In genomic region chr12:48145981-48146380, GRCh38 we compare ENCODE assay signal across 24 cellular contexts. TPM values are rescaled to one million over a fixed set of nuclear protein-coding genes. Genes with fewer than 3 reads are reported as not detected.
A peak's percentile ranks its signal among the peaks of the same experiment; 100 is the strongest.
DNase-seq lines count a peak whose midpoint lies in the region; ATAC-seq and TF ChIP-seq lines count a peak whose summit lies in the region.
"Had no signal": no experiment of that assay in that cellular context is flagged by ENCODE, and none has a peak within 500 bp of the region (broad histone marks: within the 10 kb centered on the region; RNA-seq: fewer than 3 reads in every experiment).

No MANE protein-coding gene starts in this region.

- peaks cover 98% of the 10 kb centered on the region for H3K36me3 Mint-ChIP-seq in activated T-cell treated with anti-CD3 and anti-CD28 coated beads, Interleukin-2, amount 50 U/mL, for 24 hours (ENCODE audit: low read depth)
- peaks cover 37 to 70% of the 10 kb centered on the region in 2 donors for H3K36me3 Mint-ChIP-seq in stimulated activated naive B cell treated with anti-CD40 and anti-IgM and Interleukin-4, amounts not matched to agents 10 μg/mL and 1 μg/mL and 100 μg/mL, for 72 hours

- intact Hi-C loops in right cardiac atrium (cut with DNase I) (no loop called here), vagina (cut with DNase I) (no loop called here), dorsolateral prefrontal cortex (cut with DNase I) (no loop called here)

- no peaks in the 10 kb centered on the region for H3K9me3 ChIP-seq in cardiac muscle cell (ENCODE audit: low read depth)
- no peaks in the 10 kb centered on the region for H3K9me3 ChIP-seq in right cardiac atrium (ENCODE audit: control insufficient read depth, low read length)
- no peaks in the 10 kb centered on the region for H3K9me3 ChIP-seq in vagina

- H3K36me3 ChIP-seq in cardiac muscle cell (peaks cover 57% of the 10 kb centered on the region), vagina (peaks cover 0 to 65% of the 10 kb centered on the region in 2 donors)

- H3K27ac ChIP-seq in cardiac muscle cell (peak overlapping the region; percentile 74), right cardiac atrium (ENCODE audit: low read length) (peak overlapping the region; percentile 64), vagina (no peak overlapping the region), dorsolateral prefrontal cortex (peak overlapping the region in 1 of 59 donors; percentile 8)
- H3K27ac ChIP-seq: 22Rv1, PC-9 had no signal

- DNase-seq in activated T-cell treated with anti-CD3 and anti-CD28 coated beads, Interleukin-2, amount 50 U/mL, for 24 hours, result no peak
- DNase-seq in activated T-cell treated with anti-CD3 and anti-CD28 coated beads for 4 hours (no peak), cardiac muscle cell (ENCODE audit: low read depth in 1 of 2, low spot score in 1 of 2) (peak in 1 of 2 donors; percentile 19), right cardiac atrium (no peak), vagina (ENCODE audit: extremely low spot score in 2 of 2) (no peak), dorsolateral prefrontal cortex (no peak), NCI-H345 treated with DMSO at 0.1 percent for 48 hours (lab: John Stamatoyannopoulos, UW; ENCODE audit: unreplicated experiment) (no peak)
- no peak for DNase-seq in stimulated activated naive B cell treated with anti-CD40 and anti-IgM and Interleukin-4, amounts not matched to agents 10 μg/mL and 1 μg/mL and 100 μg/mL, for 72 hours
- DNase-seq: C1 segment of cervical spinal cord; Calu3; CD8-positive, alpha-beta memory T cell; GDM1; H7; NCI-H1105; NCI-H146; NCI-H2029; NCI-H2227 treated with DMSO at 0.1 percent for 48 hours; NCI-H510A treated with DMSO at 0.1 percent for 48 hours; NCI-H748 treated with DMSO at 0.1 percent for 48 hours; PC-9; RPMI8226; SIG-M5 had no signal

- peaks cover 29% of the 10 kb centered on the region for H3K4me1 ChIP-seq in cardiac muscle cell (ENCODE audit: low read depth)
- peaks cover 2% of the 10 kb centered on the region for H3K4me1 ChIP-seq in right cardiac atrium (ENCODE audit: control insufficient read depth, insufficient read depth, low read length)
- no peaks in the 10 kb centered on the region for H3K4me1 ChIP-seq in vagina

- WGBS in right cardiac atrium, result 17% methylated on average over 1 of the region's 1 CpG

- peak; percentile 81 to 89 for ATAC-seq in right cardiac atrium
- no peak for ATAC-seq in stimulated activated naive B cell treated with anti-CD40 and anti-IgM and Interleukin-4, amounts not matched to agents 10 μg/mL and 1 μg/mL and 100 μg/mL, for 72 hours (replicated peaks)

- H3K4me1 Mint-ChIP-seq in activated T-cell treated with anti-CD3 and anti-CD28 coated beads, Interleukin-2, amount 50 U/mL, for 24 hours (ENCODE audit: low read depth), result peaks cover 5% of the 10 kb centered on the region
- H3K4me1 Mint-ChIP-seq in stimulated activated naive B cell treated with anti-CD40 and anti-IgM and Interleukin-4, amounts not matched to agents 10 μg/mL and 1 μg/mL and 100 μg/mL, for 72 hours, result no peaks in the 10 kb centered on the region

- H3K27me3 ChIP-seq in cardiac muscle cell (no peaks in the 10 kb centered on the region), right cardiac atrium (ENCODE audit: control insufficient read depth, insufficient read depth) (no peaks in the 10 kb centered on the region), vagina (no peaks in the 10 kb centered on the region), dorsolateral prefrontal cortex (no peaks in the 10 kb centered on the region)

- H3K4me3 Mint-ChIP-seq in activated T-cell treated with anti-CD3 and anti-CD28 coated beads, Interleukin-2, amount 50 U/mL, for 24 hours, result no peak overlapping the region
- H3K4me3 Mint-ChIP-seq in stimulated activated naive B cell treated with anti-CD40 and anti-IgM and Interleukin-4, amounts not matched to agents 10 μg/mL and 1 μg/mL and 100 μg/mL, for 72 hours, result no peak overlapping the region
- H3K4me3 Mint-ChIP-seq: CD8-positive, alpha-beta memory T cell; IgD-negative memory B cell had no signal

- H3K27me3 Mint-ChIP-seq in activated T-cell treated with anti-CD3 and anti-CD28 coated beads, Interleukin-2, amount 50 U/mL, for 24 hours, result no peaks in the 10 kb centered on the region
- H3K27me3 Mint-ChIP-seq in stimulated activated naive B cell treated with anti-CD40 and anti-IgM and Interleukin-4, amounts not matched to agents 10 μg/mL and 1 μg/mL and 100 μg/mL, for 72 hours, result no peaks in the 10 kb centered on the region
- H3K27me3 Mint-ChIP-seq: CD8-positive, alpha-beta memory T cell; IgD-negative memory B cell had no signal

- TF ChIP-seq CTCF in cardiac muscle cell (IDR thresholded peaks at IDR 0.05; ENCODE audit: low read depth, low read length) (no peak), vagina (IDR thresholded peaks at IDR 0.05) (no peak), dorsolateral prefrontal cortex (IDR thresholded peaks at IDR 0.05 in 54 of 56, conservative IDR thresholded peaks at IDR 0.05 in 2 of 56; ENCODE audit: low read depth in 1 of 56, partially characterized antibody in 56 of 56) (no peak)

- no peak for TF ChIP-seq POLR2A in vagina (IDR thresholded peaks at IDR 0.05)

- peak overlapping the region; percentile 51 for H3K27ac Mint-ChIP-seq in activated T-cell treated with anti-CD3 and anti-CD28 coated beads, Interleukin-2, amount 50 U/mL, for 24 hours
- H3K27ac Mint-ChIP-seq in stimulated activated naive B cell treated with anti-CD40 and anti-IgM and Interleukin-4, amounts not matched to agents 10 μg/mL and 1 μg/mL and 100 μg/mL, for 72 hours, result peak overlapping the region; percentile 57
- H3K27ac Mint-ChIP-seq: IgD-negative memory B cell had no signal

- H3K9me3 Mint-ChIP-seq in activated T-cell treated with anti-CD3 and anti-CD28 coated beads, Interleukin-2, amount 50 U/mL, for 24 hours, result no peaks in the 10 kb centered on the region
- H3K9me3 Mint-ChIP-seq in stimulated activated naive B cell treated with anti-CD40 and anti-IgM and Interleukin-4, amounts not matched to agents 10 μg/mL and 1 μg/mL and 100 μg/mL, for 72 hours, result no peaks in the 10 kb centered on the region
- H3K9me3 Mint-ChIP-seq: CD8-positive, alpha-beta memory T cell; IgD-negative memory B cell had no signal

- H3K4me3 ChIP-seq in cardiac muscle cell, result no peak overlapping the region
- no peak overlapping the region for H3K4me3 ChIP-seq in right cardiac atrium (ENCODE audit: low read length)
- no peak overlapping the region for H3K4me3 ChIP-seq in vagina
- no peak overlapping the region for H3K4me3 ChIP-seq in dorsolateral prefrontal cortex
- H3K4me3 ChIP-seq: PC-9 had no signal

RNA-seq across cellular contexts. Expression of gene ASB8, which starts 11.3 kb away (rescaled TPM):
- total RNA-seq in cardiac muscle cell (41.2 and 47.9 TPM in 2 replicates), right cardiac atrium (10 to 100 TPM; 58.5 to 69.9 (median 62.4) TPM), vagina (16.9 TPM), dorsolateral prefrontal cortex (10 to 100 TPM; 36.8 to 80.8 (median 58.2) TPM)
- polyA plus RNA-seq in cardiac muscle cell (53.0 and 62.0 TPM in 2 replicates), right cardiac atrium (33.4 TPM)

RNA-seq across cellular contexts. Expression of gene PFKM, which starts 26.8 kb away (rescaled TPM):
- 118 and 152 TPM in 2 replicates for total RNA-seq in cardiac muscle cell
- 148 and 163 TPM in 2 replicates for polyA plus RNA-seq in cardiac muscle cell
- 100 to 1,000 TPM; 322 to 429 (median 358) TPM for total RNA-seq in right cardiac atrium
- polyA plus RNA-seq in right cardiac atrium, result 204 TPM
- total RNA-seq in vagina, result 29.0 TPM
- 100 to 1,000 TPM in 119 of 120 experiments, 10 to 100 TPM in 1; 89.4 to 276 (median 195) TPM for total RNA-seq in dorsolateral prefrontal cortex

RNA-seq across cellular contexts. Expression of gene CCDC184, which starts 37.5 kb away (rescaled TPM):
- total RNA-seq in cardiac muscle cell (0.45 and 1.7 TPM in 2 replicates), right cardiac atrium (1 to 10 TPM in 1 of 4 donors, under 1 TPM in 3; 0.71 to 1.1 (median 0.84) TPM), vagina (1.2 TPM), dorsolateral prefrontal cortex (10 to 100 TPM in 118 of 120 experiments, 1 to 10 TPM in 2; 7.1 to 60.5 (median 30.1) TPM)
- polyA plus RNA-seq in cardiac muscle cell (not detected in 2 replicates), right cardiac atrium (0.57 TPM)
- total RNA-seq: PC-9 had no signal

RNA-seq across cellular contexts. Expression of gene SENP1, which starts 40.1 kb away (rescaled TPM):
- total RNA-seq in cardiac muscle cell, result 13.2 and 20.4 TPM in 2 replicates
- 16.7 and 17.1 TPM in 2 replicates for polyA plus RNA-seq in cardiac muscle cell
- 10 to 100 TPM in 1 of 4 donors, 1 to 10 TPM in 3; 7.7 to 12.8 (median 9.0) TPM for total RNA-seq in right cardiac atrium
- polyA plus RNA-seq in right cardiac atrium, result 2.8 TPM
- 21.4 TPM for total RNA-seq in vagina
- total RNA-seq in dorsolateral prefrontal cortex, result 10 to 100 TPM in 119 of 120 experiments, 1 to 10 TPM in 1; 8.3 to 29.6 (median 18.5) TPM

RNA-seq across cellular contexts. Expression of gene OR10AD1, which starts 57.1 kb away (rescaled TPM):
- total RNA-seq in cardiac muscle cell (not detected in 2 replicates), right cardiac atrium (not detected), vagina (not detected), dorsolateral prefrontal cortex (not detected)
- polyA plus RNA-seq in cardiac muscle cell (not detected in 2 replicates), right cardiac atrium (not detected)
- total RNA-seq: Calu3; CD8-positive, alpha-beta memory T cell; H7; PC-9 had no signal
- polyA plus RNA-seq: CD8-positive, alpha-beta memory T cell; IgD-negative memory B cell had no signal

Comparison
In these comparisons a context has a peak if more than half of its experiments do, and no peak if none do; other contexts are left out.
1. ATAC-seq: peak in right cardiac atrium (2 of 2); none in stimulated activated naive B cell treated with anti-CD40 and anti-IgM and Interleukin-4, amounts not matched to agents 10 μg/mL and 1 μg/mL and 100 μg/mL, for 72 hours (0 of 2).